Comparison of ENCODE assay signal across 9 cellular contexts in the genomic region with DNA sequence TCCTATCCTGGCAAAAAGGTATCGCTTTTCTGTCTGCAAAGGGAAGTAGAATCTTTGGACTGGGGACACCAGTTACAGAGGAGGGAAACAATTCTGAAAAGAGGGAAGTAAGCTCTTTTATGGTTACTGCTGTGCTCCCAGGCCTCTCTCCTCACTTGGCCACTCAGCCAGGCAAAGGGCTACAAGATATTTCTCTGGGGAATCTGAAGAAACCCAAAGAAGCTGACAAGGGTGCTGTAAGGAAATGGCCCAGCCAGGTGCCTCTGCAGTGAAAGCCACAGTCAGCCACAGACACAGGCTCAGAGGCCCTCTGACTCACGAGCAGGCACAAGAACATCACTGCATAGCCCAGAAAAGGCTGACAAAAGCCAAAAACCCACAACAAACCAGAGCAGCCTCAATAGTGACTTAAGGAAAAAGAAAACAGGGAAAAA. TPM values are rescaled to one million over a fixed set of nuclear protein-coding genes. Genes with fewer than 3 reads are reported as not detected.
DNase-seq lines count a peak whose midpoint lies in the region; ATAC-seq, FAIRE-seq and TF ChIP-seq lines count a peak whose summit lies in the region.
"Had no signal": no experiment of that assay in that cellular context is flagged by ENCODE, and none has a peak within 500 bp of the region (broad histone marks: within the 10 kb centered on the region; RNA-seq: fewer than 3 reads in every experiment).

No MANE protein-coding gene starts in this region.

- H3K4me1 Mint-ChIP-seq in T-cell (peaks cover 67 to 88% (median 80%) of the 10 kb centered on the region in 3 donors), osteocyte (ENCODE audit: unreplicated experiment) (peaks cover 60% of the 10 kb centered on the region)

- H3K36me3 Mint-ChIP-seq in T-cell (no peaks in the 10 kb centered on the region), osteocyte (ENCODE audit: unreplicated experiment) (no peaks in the 10 kb centered on the region)

- ATAC-seq in HG03066 (IDR thresholded peaks at IDR 0.05; ENCODE audit: low read depth, unreplicated experiment) (peak; percentile 45), T-cell (replicated peaks in 1 of 4) (peak; percentile 97 to 99 (median 98)), GM18870 (IDR thresholded peaks at IDR 0.05; ENCODE audit: unreplicated experiment) (no peak), GM19035 (IDR thresholded peaks at IDR 0.05; ENCODE audit: unreplicated experiment) (no peak)
- ATAC-seq: HCT116 had no signal

- CTCF ChIA-PET in T-cell (lab: Charles Lee): no interaction called here

- no peak for TF ChIP-seq POLR2A in GM12891 (IDR thresholded peaks at IDR 0.05; ENCODE audit: low read depth, low read length)

- peak overlapping the region; percentile 94 for H3K27ac Mint-ChIP-seq in T-cell
- H3K27ac Mint-ChIP-seq in osteocyte (ENCODE audit: unreplicated experiment): peak overlapping the region; percentile 42

- H3K27me3 Mint-ChIP-seq in T-cell: no peaks in the 10 kb centered on the region
- H3K27me3 Mint-ChIP-seq in osteocyte (ENCODE audit: unreplicated experiment): no peaks in the 10 kb centered on the region

- H3K9me3 ChIP-seq in adipocyte (ENCODE audit: control insufficient read depth, low read length): no peaks in the 10 kb centered on the region

- H3K27me3 ChIP-seq in adipocyte (replicated peaks; ENCODE audit: control insufficient read depth, insufficient read depth, low read length): no peaks in the 10 kb centered on the region

- H3K9ac ChIP-seq in adipocyte (ENCODE audit: low read length): peak overlapping the region; percentile 31

- H3K4me3 ChIP-seq in adipocyte (ENCODE audit: low read length): no peak overlapping the region

- no peak for TF ChIP-seq CTCF in osteocyte (IDR thresholded peaks at IDR 0.05)

- H3K9me3 Mint-ChIP-seq in T-cell: no peaks in the 10 kb centered on the region
- H3K9me3 Mint-ChIP-seq in osteocyte (ENCODE audit: unreplicated experiment): no peaks in the 10 kb centered on the region

- DNase-seq in GM12891 (ENCODE audit: insufficient read length, low spot score) (no peak), T-cell (peak; percentile 14 to 70 (median 55)), adipocyte (ENCODE audit: low read depth) (peak; percentile 38), osteocyte (ENCODE audit: extremely low spot score, unreplicated experiment) (no peak), NCI-H2171 treated with DMSO at 0.1 percent for 48 hours (lab: John Stamatoyannopoulos, UW) (no peak)

- POLR2A ChIA-PET in T-cell (lab: Charles Lee): no interaction called here

- H3K4me1 ChIP-seq in adipocyte (ENCODE audit: control insufficient read depth, insufficient read depth, low read length): peaks cover 44% of the 10 kb centered on the region

- no peaks in the 10 kb centered on the region for H3K36me3 ChIP-seq in adipocyte (ENCODE audit: control insufficient read depth, insufficient read depth, low read length, severe bottlenecking)

- H3K4me3 Mint-ChIP-seq in T-cell (peak overlapping the region; percentile 52 to 56 (median 55)), osteocyte (ENCODE audit: unreplicated experiment) (no peak overlapping the region)

- FAIRE-seq in GM12891 (lab: Jason Lieb, UNC): peak; percentile 75

TF ChIP-seq in GM12891, 5 proteins besides CTCF, POLR2A, EP300 and RAD21:
- TF ChIP-seq POLR2AphosphoS5 (IDR thresholded peaks at IDR 0.05; ENCODE audit: low read depth, low read length) (no peak), PAX5 (IDR thresholded peaks at IDR 0.05; ENCODE audit: insufficient read depth, low read length, severe bottlenecking) (no peak), SPI1 (IDR thresholded peaks at IDR 0.05; ENCODE audit: low read depth, low read length) (no peak; the same call in 1 of the 2 replicates)
TF ChIP-seq in GM12891: peak in this region for 0.

RNA-seq across cellular contexts. Expression of a gene that starts 5.8 kb away (rescaled TPM):
- polyA plus RNA-seq in GM12891 (2012; ENCODE audit: low read depth, missing spikeins): 212 TPM
- 100 to 1,000 TPM; 130 to 184 (median 148) TPM for total RNA-seq in T-cell
- 839 and 856 TPM in 2 replicates for total RNA-seq in osteocyte

RNA-seq across cellular contexts. Expression of a gene that starts 6.0 kb away (rescaled TPM):
- polyA plus RNA-seq in GM12891 (2012; ENCODE audit: low read depth, missing spikeins): 190 TPM
- 100 to 1,000 TPM; 182 to 209 (median 189) TPM for total RNA-seq in T-cell
- total RNA-seq in osteocyte: 547 and 557 TPM in 2 replicates

RNA-seq across cellular contexts. Expression of a gene that starts 46.4 kb away (rescaled TPM):
- 13.1 TPM for polyA plus RNA-seq in GM12891 (2012; ENCODE audit: low read depth, missing spikeins)
- 10 to 100 TPM; 15.8 to 27.5 (median 18.5) TPM for total RNA-seq in T-cell
- total RNA-seq in osteocyte: 54.5 and 70.1 TPM in 2 replicates

Comparison
In these comparisons a context has a peak if more than half of its experiments do, and no peak if none do; other contexts are left out.
1. DNase-seq: peak in T-cell (34 of 34) and adipocyte (single experiment); none in GM12891 (single experiment), osteocyte (single experiment) and NCI-H2171 treated with DMSO at 0.1 percent for 48 hours (single experiment).
2. ATAC-seq: peak in HG03066 (single experiment) and T-cell (4 of 4); none in GM18870 (single experiment) and GM19035 (single experiment).